10 cellular contexts compared by ENCODE assay signal in genomic region chr12:32586390-32586789, GRCh38.
DNase-seq lines count a peak whose midpoint lies in the region; ATAC-seq and TF ChIP-seq lines count a peak whose summit lies in the region.
"Had no signal": no experiment of that assay in that cellular context is flagged by ENCODE, and none has a peak within 500 bp of the region (broad histone marks: within the 10 kb centered on the region; RNA-seq: fewer than 3 reads in every experiment).

No MANE protein-coding gene starts in this region.

- H3K36me3 Mint-ChIP-seq in MCF 10A (ENCODE audit: insufficient read depth, unreplicated experiment) = peaks cover 72% of the 10 kb centered on the region
- H3K36me3 Mint-ChIP-seq in activated T-cell treated with anti-CD3 and anti-CD28 coated beads, Interleukin-2, amount 50 U/mL, for 72 hours (ENCODE audit: insufficient read depth in 2 of 2) = no peaks in the 10 kb centered on the region

- no peaks in the 10 kb centered on the region for H3K27me3 Mint-ChIP-seq in MCF 10A (ENCODE audit: insufficient read depth, unreplicated experiment)
- H3K27me3 Mint-ChIP-seq in activated T-cell treated with anti-CD3 and anti-CD28 coated beads, Interleukin-2, amount 50 U/mL, for 72 hours (ENCODE audit: low read depth) = no peaks in the 10 kb centered on the region
- H3K27me3 Mint-ChIP-seq: B cell, progenitor cell of endocrine pancreas had no signal

- H3K9me3 ChIP-seq in breast epithelium (no peaks in the 10 kb centered on the region), testis (no peaks in the 10 kb centered on the region), aorta (ENCODE audit: control insufficient read depth, low read length) (no peaks in the 10 kb centered on the region)

- no peaks in the 10 kb centered on the region for H3K27me3 ChIP-seq in breast epithelium
- H3K27me3 ChIP-seq in testis = no peaks in the 10 kb centered on the region
- no peaks in the 10 kb centered on the region for H3K27me3 ChIP-seq in aorta (ENCODE audit: control insufficient read depth in 1 of 2, insufficient read depth in 2 of 2, low read length in 1 of 2)

- H3K27ac ChIP-seq in breast epithelium = no peak overlapping the region
- H3K27ac ChIP-seq in RWPE1 = no peak overlapping the region; the same call in 1 of the 2 replicates
- H3K27ac ChIP-seq in epithelial cell of prostate = no peak overlapping the region
- H3K27ac ChIP-seq in testis = no peak overlapping the region
- no peak overlapping the region for H3K27ac ChIP-seq in aorta (ENCODE audit: low read depth in 1 of 2, low read length in 2 of 2)

- no peaks in the 10 kb centered on the region for H3K36me3 ChIP-seq in breast epithelium
- H3K36me3 ChIP-seq in testis (ENCODE audit: low read depth, missing control alignments) = no peaks in the 10 kb centered on the region
- H3K36me3 ChIP-seq in aorta (ENCODE audit: control insufficient read depth in 1 of 2, insufficient read depth in 2 of 2, low read length in 1 of 2) = peaks cover 2 to 5% of the 10 kb centered on the region in 2 donors

- intact Hi-C loops in MCF 10A (cut with micrococcal nuclease) = no loop called here
- intact Hi-C loops in breast epithelium (cut with DNase I; ENCODE audit: low total_unique reads) = no loop called here
- intact Hi-C loops in testis (cut with DNase I; ENCODE audit: low total_unique reads) = no loop called here
- intact Hi-C loops in aorta (cut with DNase I) = no loop called here

- no peak overlapping the region for H3K4me3 ChIP-seq in breast epithelium
- H3K4me3 ChIP-seq in testis = no peak overlapping the region
- no peak overlapping the region for H3K4me3 ChIP-seq in aorta (ENCODE audit: low read length in 2 of 2)

- TF ChIP-seq CTCF in MCF 10A (IDR thresholded peaks at IDR 0.05; ENCODE audit: unreplicated experiment) (no peak), breast epithelium (IDR thresholded peaks at IDR 0.05) (no peak), RWPE1 (conservative IDR thresholded peaks at IDR 0.05; ENCODE audit: low read depth) (no peak), testis (IDR thresholded peaks at IDR 0.05) (no peak)

- ATAC-seq in HG03139 (IDR thresholded peaks at IDR 0.05; ENCODE audit: unreplicated experiment) = no peak
- no peak for ATAC-seq in aorta (ENCODE audit: low FRiP score)
- ATAC-seq in activated T-cell treated with anti-CD3 and anti-CD28 coated beads, Interleukin-2, amount 50 U/mL, for 72 hours (replicated peaks in 1 of 2) = no peak

- POLR2A ChIA-PET in MCF 10A (lab: Yijun Ruan, JAX) = interaction anchor here (0.9 to 1.0 kb wide), 2 partner anchors 103 to 150 kb away, joined by 3 read pairs; no protein-coding TSS in a partner anchor
- POLR2A ChIA-PET in RWPE1 (lab: Yijun Ruan, JAX; ENCODE audit: low non-redundant PET) = no interaction called here

- peak overlapping the region; percentile 83 for H3K27ac Mint-ChIP-seq in MCF 10A (ENCODE audit: low read depth, unreplicated experiment)
- no peak overlapping the region for H3K27ac Mint-ChIP-seq in activated T-cell treated with anti-CD3 and anti-CD28 coated beads, Interleukin-2, amount 50 U/mL, for 72 hours
- H3K27ac Mint-ChIP-seq: B cell had no signal

- TF ChIP-seq POLR2A in breast epithelium (IDR thresholded peaks at IDR 0.05) = no peak
- no peak for TF ChIP-seq POLR2A in testis (IDR thresholded peaks at IDR 0.05)

- peaks cover 41% of the 10 kb centered on the region for H3K4me1 Mint-ChIP-seq in MCF 10A (ENCODE audit: insufficient read depth, unreplicated experiment)
- H3K4me1 Mint-ChIP-seq in activated T-cell treated with anti-CD3 and anti-CD28 coated beads, Interleukin-2, amount 50 U/mL, for 72 hours (ENCODE audit: low read depth) = peaks cover 69% of the 10 kb centered on the region

- no peaks in the 10 kb centered on the region for H3K9me3 Mint-ChIP-seq in MCF 10A (ENCODE audit: unreplicated experiment)
- peaks cover 2 to 4% of the 10 kb centered on the region in 2 donors for H3K9me3 Mint-ChIP-seq in activated T-cell treated with anti-CD3 and anti-CD28 coated beads, Interleukin-2, amount 50 U/mL, for 72 hours

- no peak overlapping the region for H3K4me3 Mint-ChIP-seq in MCF 10A (ENCODE audit: unreplicated experiment)
- H3K4me3 Mint-ChIP-seq in activated T-cell treated with anti-CD3 and anti-CD28 coated beads, Interleukin-2, amount 50 U/mL, for 72 hours = peak overlapping the region in 1 of 2 donors; percentile 6
- H3K4me3 Mint-ChIP-seq: B cell had no signal

- DNase-seq in MCF 10A (ENCODE audit: unreplicated experiment) (peak; percentile 56), breast epithelium (ENCODE audit: low spot score in 2 of 2) (no peak), RWPE1 (ENCODE audit: low spot score) (peak; percentile 57), epithelial cell of prostate (ENCODE audit: low read depth, low spot score) (peak; percentile 8), testis (no peak), aorta (no peak)
- DNase-seq in activated T-cell treated with anti-CD3 and anti-CD28 coated beads, Interleukin-2, amount 50 U/mL, for 72 hours = no peak

- WGBS in testis, 2 donors = 66 to 76% methylated on average over 2 of the region's 2 CpGs
- whole genome bisulfite sequencing in aorta, 2 donors = 39 to 44% methylated on average over 2 of the region's 2 CpGs

- BruUV-seq in MCF 10A (replicated peaks; lab: Mats Ljungman, UMichigan) = no TSS peak

- H3K4me1 ChIP-seq in breast epithelium (no peaks in the 10 kb centered on the region), testis (peaks cover 5% of the 10 kb centered on the region), aorta (ENCODE audit: control insufficient read depth in 1 of 2, insufficient read depth in 2 of 2, low read length in 2 of 2) (no peaks in the 10 kb centered on the region)

- CTCF ChIA-PET in MCF 10A (lab: Yijun Ruan, JAX) = interaction anchor here (0.7 to 1.1 kb wide), 3 partner anchors 15 to 86 kb away, joined by 3 read pairs; no protein-coding TSS in a partner anchor
- CTCF ChIA-PET in RWPE1 (lab: Yijun Ruan, JAX) = no interaction called here

Comparison
In these comparisons a context has a peak if more than half of its experiments do, and no peak if none do; other contexts are left out.
1. DNase-seq: peak in MCF 10A (single experiment), RWPE1 (single experiment) and epithelial cell of prostate (single experiment); none in breast epithelium (0 of 2), testis (single experiment), aorta (0 of 2) and activated T-cell treated with anti-CD3 and anti-CD28 coated beads, Interleukin-2, amount 50 U/mL, for 72 hours (0 of 2).